11 cellular contexts compared by ENCODE assay signal in genomic region chr17:77393274-77393600, GRCh38.
DNase-seq lines count a peak whose midpoint lies in the region; ATAC-seq and TF ChIP-seq lines count a peak whose summit lies in the region.
"Had no signal": no experiment of that assay in that cellular context is flagged by ENCODE, and none has a peak within 500 bp of the region (broad histone marks: within the 10 kb centered on the region; RNA-seq: fewer than 3 reads in every experiment).

No MANE protein-coding gene starts in this region.

- peak overlapping the region in 8 of 9 donors; percentile 44 to 95 (median 88) for H3K27ac Mint-ChIP-seq in naive thymus-derived CD4-positive, alpha-beta T cell

- peak in 1 of 4 donors; percentile 2 for ATAC-seq in heart left ventricle
- no peak for ATAC-seq in left ventricle myocardium superior
- no peak for ATAC-seq in naive thymus-derived CD4-positive, alpha-beta T cell
- ATAC-seq in GM18498 (IDR thresholded peaks at IDR 0.05; ENCODE audit: unreplicated experiment) = no peak
- ATAC-seq in HG02759 (IDR thresholded peaks at IDR 0.05; ENCODE audit: unreplicated experiment) = no peak

- H3K9me3 Mint-ChIP-seq in naive thymus-derived CD4-positive, alpha-beta T cell = peaks cover 0 to 2% (median 0%) of the 10 kb centered on the region in 11 donors

- H3K36me3 Mint-ChIP-seq in naive thymus-derived CD4-positive, alpha-beta T cell = peaks cover 0 to 29% (median 0%) of the 10 kb centered on the region in 5 donors

- H3K4me1 Mint-ChIP-seq in naive thymus-derived CD4-positive, alpha-beta T cell = peaks cover 60 to 93% (median 81%) of the 10 kb centered on the region in 7 donors

- peak overlapping the region in 7 of 10 donors; percentile 32 to 87 (median 59) for H3K4me3 Mint-ChIP-seq in naive thymus-derived CD4-positive, alpha-beta T cell

- H3K4me1 ChIP-seq in heart left ventricle = peaks cover 19 to 73% (median 65%) of the 10 kb centered on the region in 12 donors
- peaks cover 60 to 78% of the 10 kb centered on the region in 2 donors for H3K4me1 ChIP-seq in naive thymus-derived CD4-positive, alpha-beta T cell (ENCODE audit: control insufficient read depth in 2 of 2, insufficient read depth in 2 of 2, low read length in 2 of 2)
- peaks cover 4% of the 10 kb centered on the region for H3K4me1 ChIP-seq in urinary bladder (ENCODE audit: insufficient read depth)

- intact Hi-C loops in heart left ventricle (cut with DNase I) (loop anchor here in 1 of 10 donors (5.0 kb wide), 1 partner anchor 61 kb away; no protein-coding TSS in a partner anchor), left ventricle myocardium superior (cut with micrococcal nuclease) (no loop called here)
- intact Hi-C loops in naive thymus-derived CD4-positive, alpha-beta T cell (cut with micrococcal nuclease) = loop anchor here in 1 of 2 donors (5.0 kb wide), 1 partner anchor 61 kb away; no protein-coding TSS in a partner anchor

- H3K36me3 ChIP-seq in heart left ventricle (no peaks in the 10 kb centered on the region), urinary bladder (ENCODE audit: insufficient read depth) (no peaks in the 10 kb centered on the region)
- no peaks in the 10 kb centered on the region for H3K36me3 ChIP-seq in naive thymus-derived CD4-positive, alpha-beta T cell (ENCODE audit: control insufficient read depth in 2 of 3, insufficient read depth in 3 of 3, low read length in 3 of 3)

- no peaks in the 10 kb centered on the region for H3K27me3 ChIP-seq in heart left ventricle
- H3K27me3 ChIP-seq in naive thymus-derived CD4-positive, alpha-beta T cell (ENCODE audit: control insufficient read depth in 2 of 2, insufficient read depth in 2 of 2, low read length in 2 of 2) = no peaks in the 10 kb centered on the region
- H3K27me3 ChIP-seq: BE2C had no signal

- DNase-seq in heart left ventricle = no peak
- no peak for DNase-seq in left ventricle myocardium superior
- DNase-seq in naive thymus-derived CD4-positive, alpha-beta T cell = no peak
- DNase-seq in stimulated activated CD4-positive, alpha-beta T cell treated with anti-CD3 and anti-CD28 coated beads, Interleukin-4, amount 100 ng/mL, for 4 hours = no peak
- DNase-seq: BE2C, NCI-H1105 treated with DMSO at 0.1 percent for 48 hours, retina had no signal

- TF ChIP-seq POLR2A in heart left ventricle (IDR thresholded peaks at IDR 0.05) = no peak

- CTCF ChIA-PET in naive thymus-derived CD4-positive, alpha-beta T cell (lab: Charles Lee) = interaction anchor here (0.6 to 2.8 kb wide), 4 partner anchors 11 to 37 kb away, joined by 3 to 13 read pairs (median 7); no protein-coding TSS in a partner anchor

- 68 to 78% (median 71%) methylated on average over 5 of the region's 5 CpGs for WGBS in heart left ventricle, 4 donors
- WGBS in urinary bladder = 75% methylated on average over 5 of the region's 5 CpGs

- POLR2A ChIA-PET in naive thymus-derived CD4-positive, alpha-beta T cell (lab: Charles Lee) = interaction anchor here (0.6 to 66.9 kb wide), 7 partner anchors 11 to 565 kb away, joined by 3 to 3353 read pairs (median 5); partner anchors contain the start of gene TNRC6C

- no peaks in the 10 kb centered on the region for H3K9me3 ChIP-seq in heart left ventricle
- no peaks in the 10 kb centered on the region for H3K9me3 ChIP-seq in naive thymus-derived CD4-positive, alpha-beta T cell (ENCODE audit: control insufficient read depth in 2 of 3, low read length in 3 of 3)
- H3K9me3 ChIP-seq: BE2C had no signal

- no peak for TF ChIP-seq CTCF in heart left ventricle (IDR thresholded peaks at IDR 0.05)

- peak overlapping the region in 11 of 12 donors; percentile 38 to 96 (median 74) for H3K27ac ChIP-seq in heart left ventricle
- H3K27ac ChIP-seq in cingulate gyrus (ENCODE audit: low read depth, low read length) = peak overlapping the region; percentile 47
- peak overlapping the region; percentile 38 for H3K27ac ChIP-seq in naive thymus-derived CD4-positive, alpha-beta T cell (ENCODE audit: low read depth, low read length)
- peak overlapping the region; percentile 85 for H3K27ac ChIP-seq in urinary bladder (ENCODE audit: low read depth)

- H3K4me3 ChIP-seq in heart left ventricle (no peak overlapping the region), urinary bladder (ENCODE audit: low read depth, low read length) (no peak overlapping the region)
- H3K4me3 ChIP-seq in naive thymus-derived CD4-positive, alpha-beta T cell (ENCODE audit: low read length) = no peak overlapping the region

- no peaks in the 10 kb centered on the region for H3K27me3 Mint-ChIP-seq in naive thymus-derived CD4-positive, alpha-beta T cell
